In genomic region chr12:19223018-19223417, GRCh38 we compare ENCODE assay signal across 10 cellular contexts.
DNase-seq lines count a peak whose midpoint lies in the region; ATAC-seq and TF ChIP-seq lines count a peak whose summit lies in the region.
"Had no signal": no experiment of that assay in that cellular context is flagged by ENCODE, and none has a peak within 500 bp of the region (broad histone marks: within the 10 kb centered on the region; RNA-seq: fewer than 3 reads in every experiment).

No MANE protein-coding gene starts in this region.

- POLR2A ChIA-PET in BJ (lab: Charles Lee) (no interaction called here), RWPE1 (lab: Yijun Ruan, JAX; ENCODE audit: low non-redundant PET) (no interaction called here)
- POLR2A ChIA-PET in activated CD4-positive, alpha-beta memory T cell treated with anti-CD3 and anti-CD28 coated beads, Interleukin-2, amount 10 ng/mL, durations not matched to agents 7 days and 5 days (lab: Charles Lee) = no interaction called here
- POLR2A ChIA-PET in naive thymus-derived CD4-positive, alpha-beta T cell (lab: Charles Lee) = no interaction called here

- H3K27me3 Mint-ChIP-seq in activated CD4-positive, alpha-beta memory T cell treated with anti-CD3 and anti-CD28 coated beads, Interleukin-2, amount 10 ng/mL, durations not matched to agents 7 days and 5 days = no peaks in the 10 kb centered on the region
- peaks cover 0 to 1% (median 0%) of the 10 kb centered on the region in 5 donors for H3K27me3 Mint-ChIP-seq in naive thymus-derived CD4-positive, alpha-beta T cell

- H3K9me3 Mint-ChIP-seq in activated CD4-positive, alpha-beta memory T cell treated with anti-CD3 and anti-CD28 coated beads, Interleukin-2, amount 10 ng/mL, durations not matched to agents 7 days and 5 days = no peaks in the 10 kb centered on the region
- H3K9me3 Mint-ChIP-seq in naive thymus-derived CD4-positive, alpha-beta T cell = no peaks in the 10 kb centered on the region

- H3K4me2 ChIP-seq in KMS-11 = no peak overlapping the region

- H2AFZ ChIP-seq in KMS-11 (ENCODE audit: low read depth) = no peak overlapping the region

- no peak overlapping the region for H3K9ac ChIP-seq in KMS-11

- H3K36me3 Mint-ChIP-seq in activated CD4-positive, alpha-beta memory T cell treated with anti-CD3 and anti-CD28 coated beads, Interleukin-2, amount 10 ng/mL, durations not matched to agents 7 days and 5 days (ENCODE audit: low read depth) = no peaks in the 10 kb centered on the region
- H3K36me3 Mint-ChIP-seq in naive thymus-derived CD4-positive, alpha-beta T cell = no peaks in the 10 kb centered on the region

- no peaks in the 10 kb centered on the region for H4K20me1 ChIP-seq in KMS-11 (ENCODE audit: insufficient read depth)

- no peak overlapping the region for H3K4me3 Mint-ChIP-seq in activated CD4-positive, alpha-beta memory T cell treated with anti-CD3 and anti-CD28 coated beads, Interleukin-2, amount 10 ng/mL, durations not matched to agents 7 days and 5 days
- H3K4me3 Mint-ChIP-seq in naive thymus-derived CD4-positive, alpha-beta T cell = no peak overlapping the region
- H3K4me3 Mint-ChIP-seq: WTC11 had no signal

- peak; percentile 5; the same call in 1 of the 2 replicates for TF ChIP-seq CTCF in BJ (IDR thresholded peaks at IDR 0.05; ENCODE audit: insufficient read depth, low read depth, low read length)
- TF ChIP-seq CTCF in KMS-11 (conservative IDR thresholded peaks at IDR 0.05; ENCODE audit: low read depth, low read length) = peak; percentile 20; the same call in 1 of the 2 replicates
- TF ChIP-seq CTCF in RWPE1 (conservative IDR thresholded peaks at IDR 0.05; ENCODE audit: low read depth) = no peak
- peak; percentile 37 for TF ChIP-seq CTCF in left ventricle myocardium inferior (IDR thresholded peaks at IDR 0.05; ENCODE audit: borderline replicate concordance)

- H3K27me3 ChIP-seq in BJ (ENCODE audit: control insufficient read depth, insufficient read depth, low read length) = no peaks in the 10 kb centered on the region
- H3K27me3 ChIP-seq in KMS-11 (ENCODE audit: insufficient read depth, low read depth) = no peaks in the 10 kb centered on the region
- no peaks in the 10 kb centered on the region for H3K27me3 ChIP-seq in left ventricle myocardium inferior (ENCODE audit: low read depth)
- no peaks in the 10 kb centered on the region for H3K27me3 ChIP-seq in naive thymus-derived CD4-positive, alpha-beta T cell (ENCODE audit: control insufficient read depth in 2 of 2, insufficient read depth in 2 of 2, low read length in 2 of 2)
- H3K27me3 ChIP-seq: tibial artery had no signal

- peaks cover 13% of the 10 kb centered on the region for H3K9me3 ChIP-seq in left ventricle myocardium inferior (replicated peaks)
- no peaks in the 10 kb centered on the region for H3K9me3 ChIP-seq in naive thymus-derived CD4-positive, alpha-beta T cell (ENCODE audit: control insufficient read depth in 2 of 3, low read length in 3 of 3)
- H3K9me3 ChIP-seq: tibial artery had no signal

- no peak overlapping the region for H3K4me3 ChIP-seq in BJ (ENCODE audit: low read depth, low read length)
- H3K4me3 ChIP-seq in KMS-11 (IDR thresholded peaks at IDR 0.05; ENCODE audit: insufficient read depth, low read depth, low read length) = no peak overlapping the region
- no peak overlapping the region for H3K4me3 ChIP-seq in left ventricle myocardium inferior
- H3K4me3 ChIP-seq in naive thymus-derived CD4-positive, alpha-beta T cell (ENCODE audit: low read length) = no peak overlapping the region
- H3K4me3 ChIP-seq: tibial artery had no signal

- H3K4me1 Mint-ChIP-seq in activated CD4-positive, alpha-beta memory T cell treated with anti-CD3 and anti-CD28 coated beads, Interleukin-2, amount 10 ng/mL, durations not matched to agents 7 days and 5 days = peaks cover 5% of the 10 kb centered on the region
- H3K4me1 Mint-ChIP-seq in naive thymus-derived CD4-positive, alpha-beta T cell = no peaks in the 10 kb centered on the region

- DNase-seq in BJ (ENCODE audit: low read depth) (no peak), RWPE1 (ENCODE audit: low spot score) (peak; percentile 30), left ventricle myocardium inferior (no peak), NCI-H1048 (lab: John Stamatoyannopoulos, UW) (no peak)
- no peak for DNase-seq in activated CD4-positive, alpha-beta memory T cell treated with anti-CD3 and anti-CD28 coated beads, Interleukin-2, amount 10 ng/mL, durations not matched to agents 7 days and 5 days
- no peak for DNase-seq in naive thymus-derived CD4-positive, alpha-beta T cell
- DNase-seq: tibial artery had no signal

- no peaks in the 10 kb centered on the region for H3K36me3 ChIP-seq in BJ (ENCODE audit: control insufficient read depth, insufficient read depth, low read length)
- no peaks in the 10 kb centered on the region for H3K36me3 ChIP-seq in KMS-11 (ENCODE audit: insufficient read depth)
- no peaks in the 10 kb centered on the region for H3K36me3 ChIP-seq in left ventricle myocardium inferior
- no peaks in the 10 kb centered on the region for H3K36me3 ChIP-seq in naive thymus-derived CD4-positive, alpha-beta T cell (ENCODE audit: control insufficient read depth in 2 of 3, insufficient read depth in 3 of 3, low read length in 3 of 3)
- H3K36me3 ChIP-seq: tibial artery had no signal

- H3K27ac ChIP-seq in KMS-11 = no peak overlapping the region
- H3K27ac ChIP-seq in RWPE1 = no peak overlapping the region
- peak overlapping the region; percentile 66 for H3K27ac ChIP-seq in left ventricle myocardium inferior (replicated peaks)
- no peak overlapping the region for H3K27ac ChIP-seq in naive thymus-derived CD4-positive, alpha-beta T cell (ENCODE audit: low read depth, low read length)

- intact Hi-C loops in left ventricle myocardium inferior (cut with micrococcal nuclease) = no loop called here
- intact Hi-C loops in naive thymus-derived CD4-positive, alpha-beta T cell (cut with micrococcal nuclease) = no loop called here

- H3K27ac Mint-ChIP-seq in activated CD4-positive, alpha-beta memory T cell treated with anti-CD3 and anti-CD28 coated beads, Interleukin-2, amount 10 ng/mL, durations not matched to agents 7 days and 5 days = no peak overlapping the region
- H3K27ac Mint-ChIP-seq in naive thymus-derived CD4-positive, alpha-beta T cell = no peak overlapping the region
- H3K27ac Mint-ChIP-seq: WTC11 had no signal

- ATAC-seq in GM21619 (IDR thresholded peaks at IDR 0.05; ENCODE audit: unreplicated experiment) = no peak
- ATAC-seq in naive thymus-derived CD4-positive, alpha-beta T cell = no peak
- ATAC-seq: WTC11 had no signal

- peaks cover 5% of the 10 kb centered on the region for H3K4me1 ChIP-seq in KMS-11 (ENCODE audit: low read depth, poor library complexity, severe bottlenecking)
- H3K4me1 ChIP-seq in left ventricle myocardium inferior = peaks cover 43% of the 10 kb centered on the region
- no peaks in the 10 kb centered on the region for H3K4me1 ChIP-seq in naive thymus-derived CD4-positive, alpha-beta T cell (ENCODE audit: control insufficient read depth in 2 of 2, insufficient read depth in 2 of 2, low read length in 2 of 2)

- CTCF ChIA-PET in BJ (lab: Yijun Ruan, JAX) (interaction anchor here (0.6 to 2.6 kb wide), 6 partner anchors 14 to 55 kb away, joined by 3 to 10 read pairs (median 3); no protein-coding TSS in a partner anchor), RWPE1 (lab: Yijun Ruan, JAX) (interaction anchor here (0.6 kb wide), 3 partner anchors 33 to 1321 kb away, joined by 3 to 5 read pairs (median 5); no protein-coding TSS in a partner anchor)
- CTCF ChIA-PET in activated CD4-positive, alpha-beta memory T cell treated with anti-CD3 and anti-CD28 coated beads, Interleukin-2, amount 10 ng/mL, durations not matched to agents 7 days and 5 days (lab: Charles Lee) = interaction anchor here (0.7 to 1.6 kb wide), 4 partner anchors 14 to 63 kb away, joined by 3 to 5 read pairs (median 4); no protein-coding TSS in a partner anchor
- CTCF ChIA-PET in naive thymus-derived CD4-positive, alpha-beta T cell (lab: Charles Lee) = no interaction called here

- H3K79me2 ChIP-seq in KMS-11 (ENCODE audit: insufficient read depth, low read depth) = no peaks in the 10 kb centered on the region
